In genomic region chr9:385818-386398, GRCh38 we compare ENCODE assay signal across 8 cellular contexts.
DNase-seq lines count a peak whose midpoint lies in the region; ATAC-seq and TF ChIP-seq lines count a peak whose summit lies in the region.

No MANE protein-coding gene starts in this region.

- no peak overlapping the region for H3K4me2 ChIP-seq in neural progenitor cell

- no peaks in the 10 kb centered on the region for H3K79me2 ChIP-seq in neural progenitor cell (ENCODE audit: low read depth)

- H3K4me3 Mint-ChIP-seq in neural progenitor cell = no peak overlapping the region

- POLR2A ChIA-PET in AG04449 (lab: Yijun Ruan, JAX) = no interaction called here

- H3K27ac ChIP-seq in WERI-Rb-1 (peak overlapping the region; percentile 91), neural progenitor cell (no peak overlapping the region)

- CTCF ChIA-PET in AG04449 (lab: Yijun Ruan, JAX) = interaction anchor here (1.1 kb wide), 1 partner anchor 624 kb away, joined by 5 read pairs; no protein-coding TSS in a partner anchor

- H2AFZ ChIP-seq in neural progenitor cell (replicated peaks) = no peak overlapping the region

- H3K36me3 Mint-ChIP-seq in neural progenitor cell = no peaks in the 10 kb centered on the region

- H3K9me3 ChIP-seq in WERI-Rb-1 (ENCODE audit: severe bottlenecking) = no peaks in the 10 kb centered on the region
- no peaks in the 10 kb centered on the region for H3K9me3 ChIP-seq in neural progenitor cell (ENCODE audit: low read depth)

- H3F3A ChIP-seq in neural progenitor cell (ENCODE audit: low read depth) = no peaks in the 10 kb centered on the region

- DNase-seq in AG04449 (ENCODE audit: low read depth, low spot score) (peak; percentile 4), NCI-H2081 treated with DMSO at 0.1 percent for 48 hours (lab: John Stamatoyannopoulos, UW) (peak; percentile 7), WERI-Rb-1 (peak; percentile 78), fibroblast of the aortic adventitia (ENCODE audit: low read depth) (peak; percentile 73), neural progenitor cell (ENCODE audit: low spot score) (peak; percentile 76)

- no peak overlapping the region for H3K27ac Mint-ChIP-seq in neural progenitor cell

- H3K27me3 Mint-ChIP-seq in neural progenitor cell (ENCODE audit: insufficient read depth, low read depth) = no peaks in the 10 kb centered on the region

- H3K36me3 ChIP-seq in WERI-Rb-1 (peaks cover 11% of the 10 kb centered on the region), neural progenitor cell (no peaks in the 10 kb centered on the region)

- peaks cover 4% of the 10 kb centered on the region for H3K4me1 Mint-ChIP-seq in neural progenitor cell

- H3K4me3 ChIP-seq in AG04449 (ENCODE audit: low read depth, low read length) (no peak overlapping the region), WERI-Rb-1 (ENCODE audit: low read depth, low read length) (no peak overlapping the region), fibroblast of the aortic adventitia (ENCODE audit: low read depth, low read length) (no peak overlapping the region), neural progenitor cell (no peak overlapping the region)

- H3K27me3 ChIP-seq in WERI-Rb-1 (ENCODE audit: insufficient read depth, low read depth, severe bottlenecking) (no peaks in the 10 kb centered on the region), neural progenitor cell (no peaks in the 10 kb centered on the region)

- no peak for ATAC-seq in HG03139 (IDR thresholded peaks at IDR 0.05; ENCODE audit: unreplicated experiment)
- no peak for ATAC-seq in HG03457 (IDR thresholded peaks at IDR 0.05; ENCODE audit: unreplicated experiment)

- H3K9me3 Mint-ChIP-seq in neural progenitor cell = no peaks in the 10 kb centered on the region

- no peaks in the 10 kb centered on the region for H4K20me1 ChIP-seq in neural progenitor cell (ENCODE audit: low read depth)

- H3K9ac ChIP-seq in neural progenitor cell = no peak overlapping the region

- H3K4me1 ChIP-seq in neural progenitor cell = no peaks in the 10 kb centered on the region

- TF ChIP-seq CTCF in AG04449 (IDR thresholded peaks at IDR 0.05; ENCODE audit: insufficient read depth, low read length, missing control alignments) (peak; percentile 64), GM12873 (IDR thresholded peaks at IDR 0.05; ENCODE audit: insufficient read depth, low read depth, low read length, missing control alignments) (peak; percentile 63), WERI-Rb-1 (IDR thresholded peaks at IDR 0.05; ENCODE audit: low read depth, low read length) (peak; percentile 87), fibroblast of the aortic adventitia (IDR thresholded peaks at IDR 0.05; ENCODE audit: insufficient read depth, low read length) (peak; percentile 91), neural progenitor cell (IDR thresholded peaks at IDR 0.05) (peak; percentile 87)

Comparison
In these comparisons a context has a peak if more than half of its experiments do, and no peak if none do; other contexts are left out.
1. DNase-seq: peak in every context shown above with its lines; median percentile 78 in WERI-Rb-1; 76 in neural progenitor cell; 73 in fibroblast of the aortic adventitia; 7 in NCI-H2081 treated with DMSO at 0.1 percent for 48 hours; 4 in AG04449.